18 cellular contexts compared by ENCODE assay signal in genomic region chr17:30188211-30188939, GRCh38. TPM values are rescaled to one million over a fixed set of nuclear protein-coding genes. Genes with fewer than 3 reads are reported as not detected.
DNase-seq lines count a peak whose midpoint lies in the region; ATAC-seq and TF ChIP-seq lines count a peak whose summit lies in the region.
"Had no signal": no experiment of that assay in that cellular context is flagged by ENCODE, and none has a peak within 500 bp of the region (broad histone marks: within the 10 kb centered on the region; RNA-seq: fewer than 3 reads in every experiment).

No MANE protein-coding gene starts in this region.

- no peak for TF ChIP-seq CTCF in epithelial cell of esophagus (IDR thresholded peaks at IDR 0.05; ENCODE audit: insufficient read depth, low read depth, low read length, missing control alignments)

- H3K27ac Mint-ChIP-seq in activated T-cell treated with anti-CD3 and anti-CD28 coated beads, Interleukin-2, amount 50 U/mL, for 24 hours: peak overlapping the region; percentile 8
- H3K27ac Mint-ChIP-seq in immature natural killer cell: peak overlapping the region in 2 of 6 donors; percentile 47 to 60

- H3K4me3 ChIP-seq in epithelial cell of esophagus (ENCODE audit: low read length): no peak overlapping the region

- no peaks in the 10 kb centered on the region for H3K27me3 Mint-ChIP-seq in activated T-cell treated with anti-CD3 and anti-CD28 coated beads, Interleukin-2, amount 50 U/mL, for 24 hours
- peaks cover 3% of the 10 kb centered on the region for H3K27me3 Mint-ChIP-seq in activated T-cell treated with anti-CD3 and anti-CD28 coated beads, Interleukin-2, amount 50 U/mL, for 4 hours (ENCODE audit: low read depth)
- H3K27me3 Mint-ChIP-seq in immature natural killer cell (ENCODE audit: low read depth in 3 of 3): peaks cover 0 to 3% (median 0%) of the 10 kb centered on the region in 3 donors

- no peak for DNase-seq in activated T-cell treated with anti-CD3 and anti-CD28 coated beads, Interleukin-2, amount 50 U/mL, for 24 hours
- DNase-seq in activated T-cell treated with anti-CD3 and anti-CD28 coated beads, Interleukin-2, amount 50 U/mL, for 4 hours: no peak
- DNase-seq in Caki2 (ENCODE audit: low read depth) (peak; percentile 45), epithelial cell of esophagus (ENCODE audit: low read depth) (peak; percentile 83), left kidney (ENCODE audit: low read depth, low spot score) (peak; percentile 15), immature natural killer cell (no peak), NCI-H2227 (lab: John Stamatoyannopoulos, UW; ENCODE audit: unreplicated experiment) (no peak)
- DNase-seq: Calu3, DMS79, HCEC 1CT, IMR-90, MV-4-11, NCI-H1436, NCI-H2029 treated with DMSO at 0.1 percent for 48 hours, NCI-H2227 treated with DMSO at 0.1 percent for 48 hours, NCI-H526 treated with DMSO at 0.1 percent for 48 hours had no signal

- ATAC-seq in activated T-cell treated with anti-CD3 and anti-CD28 coated beads, Interleukin-2, amount 50 U/mL, for 4 hours: no peak
- no peak for ATAC-seq in GM18519 (IDR thresholded peaks at IDR 0.05; ENCODE audit: low FRiP score, unreplicated experiment)

- H3K9me3 Mint-ChIP-seq in activated T-cell treated with anti-CD3 and anti-CD28 coated beads, Interleukin-2, amount 50 U/mL, for 24 hours: no peaks in the 10 kb centered on the region
- no peaks in the 10 kb centered on the region for H3K9me3 Mint-ChIP-seq in activated T-cell treated with anti-CD3 and anti-CD28 coated beads, Interleukin-2, amount 50 U/mL, for 4 hours
- H3K9me3 Mint-ChIP-seq in immature natural killer cell: no peaks in the 10 kb centered on the region

- H3K4me1 Mint-ChIP-seq in activated T-cell treated with anti-CD3 and anti-CD28 coated beads, Interleukin-2, amount 50 U/mL, for 24 hours (ENCODE audit: low read depth): peaks cover 7% of the 10 kb centered on the region
- peaks cover 4% of the 10 kb centered on the region for H3K4me1 Mint-ChIP-seq in activated T-cell treated with anti-CD3 and anti-CD28 coated beads, Interleukin-2, amount 50 U/mL, for 4 hours (ENCODE audit: low read depth)
- no peaks in the 10 kb centered on the region for H3K4me1 Mint-ChIP-seq in immature natural killer cell
- H3K4me1 Mint-ChIP-seq: CD14-positive monocyte had no signal

- H3K36me3 Mint-ChIP-seq in activated T-cell treated with anti-CD3 and anti-CD28 coated beads, Interleukin-2, amount 50 U/mL, for 24 hours (ENCODE audit: low read depth): peaks cover 41% of the 10 kb centered on the region
- H3K36me3 Mint-ChIP-seq in activated T-cell treated with anti-CD3 and anti-CD28 coated beads, Interleukin-2, amount 50 U/mL, for 4 hours (ENCODE audit: insufficient read depth): peaks cover 15% of the 10 kb centered on the region
- peaks cover 16 to 18% (median 17%) of the 10 kb centered on the region in 3 donors for H3K36me3 Mint-ChIP-seq in immature natural killer cell

- H3K4me3 Mint-ChIP-seq in activated T-cell treated with anti-CD3 and anti-CD28 coated beads, Interleukin-2, amount 50 U/mL, for 24 hours: no peak overlapping the region
- no peak overlapping the region for H3K4me3 Mint-ChIP-seq in activated T-cell treated with anti-CD3 and anti-CD28 coated beads, Interleukin-2, amount 50 U/mL, for 4 hours
- no peak overlapping the region for H3K4me3 Mint-ChIP-seq in immature natural killer cell
- H3K4me3 Mint-ChIP-seq: CD14-positive monocyte had no signal

- in situ Hi-C loops in Caki2 (cut with HindIII; ENCODE audit: low pct_unique_long_range_greater_than_20kb, low sequenced_read_pairs): no loop called here

RNA-seq across cellular contexts. Expression of gene SLC6A4, which starts 47.1 kb away (rescaled TPM):
- not detected for total RNA-seq in activated T-cell treated with anti-CD3 and anti-CD28 coated beads, Interleukin-2, amount 50 U/mL, for 4 hours
- not detected in 2 replicates for total RNA-seq in Caki2 (2014; rRNA removed; shearing (Covaris generic); ENCODE audit: low replicate concordance)
- under 1 TPM in 2 of 3 donors, not detected in 1; 0.12 to 0.34 TPM for polyA plus RNA-seq in immature natural killer cell
- total RNA-seq: Calu3 had no signal
- polyA plus RNA-seq: CD14-positive monocyte, IMR-90 had no signal

Comparison
In these comparisons a context has a peak if more than half of its experiments do, and no peak if none do; other contexts are left out.
1. DNase-seq: peak in Caki2 (single experiment), epithelial cell of esophagus (single experiment) and left kidney (single experiment); none in activated T-cell treated with anti-CD3 and anti-CD28 coated beads, Interleukin-2, amount 50 U/mL, for 24 hours (single experiment), activated T-cell treated with anti-CD3 and anti-CD28 coated beads, Interleukin-2, amount 50 U/mL, for 4 hours (single experiment), immature natural killer cell (0 of 3) and NCI-H2227 (single experiment).